Comparison of ENCODE assay signal across 19 cellular contexts in the genomic region with DNA sequence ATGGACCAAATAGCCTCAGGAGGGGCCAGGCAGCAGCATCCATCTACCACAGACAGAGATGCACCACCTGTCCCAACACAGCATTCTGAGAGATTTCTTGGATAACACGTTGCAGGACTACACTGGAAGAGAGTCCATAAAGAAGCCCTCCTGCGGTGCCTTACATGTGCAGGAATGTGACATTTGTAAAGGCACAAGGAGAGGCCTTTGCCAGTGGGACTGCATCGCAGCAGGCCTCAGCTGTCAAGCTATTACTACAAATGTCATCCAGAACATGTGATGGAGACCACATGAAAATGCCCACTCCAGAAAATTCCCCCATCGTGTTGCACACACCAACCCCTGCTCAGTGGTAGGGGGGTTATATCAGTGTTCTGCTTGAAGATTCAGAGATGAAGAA.
DNase-seq lines count a peak whose midpoint lies in the region; ATAC-seq and TF ChIP-seq lines count a peak whose summit lies in the region.
"Had no signal": no experiment of that assay in that cellular context is flagged by ENCODE, and none has a peak within 500 bp of the region (broad histone marks: within the 10 kb centered on the region; RNA-seq: fewer than 3 reads in every experiment).

No MANE protein-coding gene starts in this region.

- H3K27me3 ChIP-seq in CD4-positive, CD25-positive, alpha-beta regulatory T cell (ENCODE audit: control insufficient read depth, insufficient read depth, low read length): no peaks in the 10 kb centered on the region
- H3K27me3 ChIP-seq in NT2/D1 (ENCODE audit: insufficient read depth, insufficient read length): no peaks in the 10 kb centered on the region
- H3K27me3 ChIP-seq in sigmoid colon: no peaks in the 10 kb centered on the region
- H3K27me3 ChIP-seq: SJSA1 had no signal

- intact Hi-C loops in sigmoid colon (cut with DNase I) (loop anchor here (10.0 kb wide), 1 partner anchor 76 kb away; a partner anchor contains a TSS), mucosa of descending colon (cut with DNase I, micrococcal nuclease) (no loop called here)

- TF ChIP-seq POLR2A in sigmoid colon (IDR thresholded peaks at IDR 0.05): no peak

- 96 to 97% methylated on average over 4 of the region's 4 CpGs for WGBS in sigmoid colon, 2 donors

- H3K4me3 Mint-ChIP-seq in CD4-positive, CD25-positive, alpha-beta regulatory T cell: peak overlapping the region; percentile 5 to 63 (median 54)
- H3K4me3 Mint-ChIP-seq: CD14-positive monocyte had no signal

- H3K27me3 Mint-ChIP-seq in CD4-positive, CD25-positive, alpha-beta regulatory T cell: no peaks in the 10 kb centered on the region
- H3K27me3 Mint-ChIP-seq: IgD-negative memory B cell had no signal

- no peaks in the 10 kb centered on the region for H3K9me3 Mint-ChIP-seq in CD4-positive, CD25-positive, alpha-beta regulatory T cell
- H3K9me3 Mint-ChIP-seq: CD14-positive monocyte, IgD-negative memory B cell had no signal

- peaks cover 5% of the 10 kb centered on the region for H3K36me3 ChIP-seq in CD4-positive, CD25-positive, alpha-beta regulatory T cell (ENCODE audit: control insufficient read depth, insufficient read depth, low read length)
- peaks cover 3% of the 10 kb centered on the region for H3K36me3 ChIP-seq in NT2/D1 (ENCODE audit: insufficient read depth, insufficient read length, low read length)
- H3K36me3 ChIP-seq in sigmoid colon: no peaks in the 10 kb centered on the region
- H3K36me3 ChIP-seq in mucosa of descending colon (ENCODE audit: low read depth): no peaks in the 10 kb centered on the region
- H3K36me3 ChIP-seq: SJSA1 had no signal

- H3K27ac ChIP-seq in CD4-positive, CD25-positive, alpha-beta regulatory T cell (ENCODE audit: insufficient read depth, low read length, poor library complexity, severe bottlenecking): peak overlapping the region; percentile 54
- H3K27ac ChIP-seq in sigmoid colon: peak overlapping the region in 3 of 4 donors; percentile 71 to 79 (median 78)
- H3K27ac ChIP-seq: SJSA1 had no signal

- H3K4me1 Mint-ChIP-seq in CD4-positive, CD25-positive, alpha-beta regulatory T cell: peaks cover 23 to 76% (median 52%) of the 10 kb centered on the region in 4 donors

- H3K9me3 ChIP-seq in CD4-positive, CD25-positive, alpha-beta regulatory T cell (ENCODE audit: control insufficient read depth in 2 of 2, low read length in 2 of 2): no peaks in the 10 kb centered on the region
- H3K9me3 ChIP-seq in NT2/D1 (ENCODE audit: insufficient read depth, low read length): no peaks in the 10 kb centered on the region
- no peaks in the 10 kb centered on the region for H3K9me3 ChIP-seq in sigmoid colon
- no peaks in the 10 kb centered on the region for H3K9me3 ChIP-seq in mucosa of descending colon
- H3K9me3 ChIP-seq: SJSA1 had no signal

- peak overlapping the region in 1 of 3 donors; percentile 94 for H3K27ac Mint-ChIP-seq in CD4-positive, CD25-positive, alpha-beta regulatory T cell
- H3K27ac Mint-ChIP-seq: CD14-positive monocyte, IgD-negative memory B cell had no signal

- H3K9ac ChIP-seq in NT2/D1 (ENCODE audit: insufficient read length, low read depth): no peak overlapping the region

- H3K4me1 ChIP-seq in CD4-positive, CD25-positive, alpha-beta regulatory T cell (ENCODE audit: control insufficient read depth, insufficient read depth, low read length, poor library complexity, severe bottlenecking): peaks cover 36% of the 10 kb centered on the region
- peaks cover 3% of the 10 kb centered on the region for H3K4me1 ChIP-seq in NT2/D1 (ENCODE audit: insufficient read depth, insufficient read length)
- H3K4me1 ChIP-seq in sigmoid colon: peaks cover 0 to 84% (median 71%) of the 10 kb centered on the region in 4 donors
- H3K4me1 ChIP-seq in mucosa of descending colon (ENCODE audit: low read depth): no peaks in the 10 kb centered on the region

- H3K36me3 Mint-ChIP-seq in CD4-positive, CD25-positive, alpha-beta regulatory T cell: peaks cover 28% of the 10 kb centered on the region

- TF ChIP-seq EP300 in sigmoid colon (IDR thresholded peaks at IDR 0.05): no peak

- ATAC-seq in CD4-positive, CD25-positive, alpha-beta regulatory T cell (ENCODE audit: low read depth in 2 of 2): no peak
- ATAC-seq in activated CD4-positive, CD25-positive, alpha-beta regulatory T cell treated with anti-CD3 and anti-CD28 coated beads, Interleukin-2, amount 50 U/mL, for 24 hours: no peak
- no peak for ATAC-seq in mucosa of descending colon
- ATAC-seq in GM19351 (IDR thresholded peaks at IDR 0.05; ENCODE audit: unreplicated experiment): no peak
- no peak for ATAC-seq in GM18517 (IDR thresholded peaks at IDR 0.05; ENCODE audit: unreplicated experiment)

- DNase-seq in CD4-positive, CD25-positive, alpha-beta regulatory T cell: no peak
- DNase-seq in NT2/D1 (ENCODE audit: low read depth, low spot score) (peak; percentile 54), iPS DF 19.7 (ENCODE audit: low read depth, low spot score) (peak; percentile 47), sigmoid colon (no peak), mucosa of descending colon (no peak)
- DNase-seq: DMS79, GOT3, Karpas-422, NCI-H1417, NCI-H1694 treated with DMSO at 0.1 percent for 48 hours, NCI-H2081 treated with DMSO at 0.1 percent for 48 hours, NCI-H2171 treated with DMSO at 0.1 percent for 48 hours, NCI-H524 treated with DMSO at 0.1 percent for 48 hours had no signal

- H3K4me3 ChIP-seq in CD4-positive, CD25-positive, alpha-beta regulatory T cell (ENCODE audit: low read depth, low read length): peak overlapping the region; percentile 65
- no peak overlapping the region for H3K4me3 ChIP-seq in NT2/D1 (ENCODE audit: insufficient read length, low read depth)
- no peak overlapping the region for H3K4me3 ChIP-seq in sigmoid colon
- no peak overlapping the region for H3K4me3 ChIP-seq in mucosa of descending colon
- H3K4me3 ChIP-seq: SJSA1 had no signal

- TF ChIP-seq CTCF in sigmoid colon (IDR thresholded peaks at IDR 0.05) (no peak), mucosa of descending colon (IDR thresholded peaks at IDR 0.05) (no peak)

Comparison
In these comparisons a context has a peak if more than half of its experiments do, and no peak if none do; other contexts are left out.
1. DNase-seq: peak in NT2/D1 (single experiment) and iPS DF 19.7 (single experiment); none in CD4-positive, CD25-positive, alpha-beta regulatory T cell (0 of 3), sigmoid colon (single experiment) and mucosa of descending colon (0 of 3).